ENCODE assay signal across 6 cellular contexts in genomic region chr19:43595605-43595998, GRCh38. TPM values are rescaled to one million over a fixed set of nuclear protein-coding genes. Genes with fewer than 3 reads are reported as not detected.
DNase-seq lines count a peak whose midpoint lies in the region; ATAC-seq, FAIRE-seq and TF ChIP-seq lines count a peak whose summit lies in the region.

No MANE protein-coding gene starts in this region.

- CTCF ChIA-PET in BJ (lab: Yijun Ruan, JAX) = interaction anchor here (1.0 to 4.9 kb wide), 13 partner anchors 11 to 216 kb away, joined by 3 to 43 read pairs (median 7); partner anchors contain the start of genes ETHE1, PLAUR and ZNF575

- FAIRE-seq in pancreas (lab: Jason Lieb, UNC) = no peak

- POLR2A ChIA-PET in BJ (lab: Charles Lee) = interaction anchor here (0.7 kb wide), 1 partner anchor 67 kb away, joined by 3 read pairs; no protein-coding TSS in a partner anchor

- intact Hi-C loops in pancreas (cut with DNase I) = no loop called here

- H3K36me3 ChIP-seq in BJ (ENCODE audit: control insufficient read depth, insufficient read depth, low read length) = peaks cover 19% of the 10 kb centered on the region
- peaks cover 0 to 15% (median 12%) of the 10 kb centered on the region in 3 donors for H3K36me3 ChIP-seq in pancreas

- TF ChIP-seq CTCF in BJ (IDR thresholded peaks at IDR 0.05; ENCODE audit: insufficient read depth, low read depth, low read length) = no peak
- TF ChIP-seq CTCF in choroid plexus epithelial cell (conservative IDR thresholded peaks at IDR 0.05; ENCODE audit: low read depth, low read length) = no peak
- no peak for TF ChIP-seq CTCF in pancreas (IDR thresholded peaks at IDR 0.05)

- peak overlapping the region; percentile 74 to 99 (median 96) for H3K27ac ChIP-seq in pancreas

- H3K27me3 ChIP-seq in BJ (ENCODE audit: control insufficient read depth, insufficient read depth, low read length) = no peaks in the 10 kb centered on the region
- H3K27me3 ChIP-seq in pancreas = no peaks in the 10 kb centered on the region

- H3K4me1 ChIP-seq in pancreas = peaks cover 6 to 21% (median 17%) of the 10 kb centered on the region in 3 donors

- H3K4me3 ChIP-seq in BJ (ENCODE audit: low read depth, low read length) (peak overlapping the region; percentile 64), choroid plexus epithelial cell (ENCODE audit: low read depth, low read length) (peak overlapping the region; percentile 85), pancreas (peak overlapping the region; percentile 46 to 60 (median 53))

- ATAC-seq in HG03280 (IDR thresholded peaks at IDR 0.05; ENCODE audit: unreplicated experiment) (peak; percentile 6), pancreas (peak; percentile 8 to 27 (median 16))

- DNase-seq in BJ (ENCODE audit: low read depth) = no peak
- DNase-seq in choroid plexus epithelial cell (ENCODE audit: low read depth) = no peak
- peak in 1 of 6 donors; percentile 46 for DNase-seq in pancreas
- DNase-seq in NCI-H2196 treated with DMSO at 0.1 percent for 48 hours (lab: John Stamatoyannopoulos, UW; ENCODE audit: unreplicated experiment) = no peak
- no peak for DNase-seq in DMS53 treated with DMSO at 0.1 percent for 48 hours (lab: John Stamatoyannopoulos, UW; ENCODE audit: unreplicated experiment)

- no peaks in the 10 kb centered on the region for H3K9me3 ChIP-seq in pancreas

- WGBS in pancreas, 2 donors = 0 to 1% methylated on average over 18 of the region's 18 CpGs

RNA-seq across cellular contexts. Expression of gene IRGQ, which starts 0.3 kb away (rescaled TPM):
- polyA plus RNA-seq in BJ (2011; rRNA removed) (5.4 and 7.0 TPM in 2 replicates), pancreas (1 to 10 TPM; 4.3 to 6.1 TPM)
- 9.6 and 11.9 TPM in 2 replicates for polyA minus RNA-seq in BJ (2011; rRNA and poly(A)+ RNA removed)
- total RNA-seq in pancreas = 10 to 100 TPM in 3 of 6 donors, 1 to 10 TPM in 3; 8.2 to 14.7 (median 11.0) TPM

RNA-seq across cellular contexts. Expression of gene ZNF576, which starts 0.8 kb away (rescaled TPM):
- polyA plus RNA-seq in BJ (2011; rRNA removed) (9.0 and 14.8 TPM in 2 replicates), pancreas (1 to 10 TPM; 7.5 to 8.4 TPM)
- polyA minus RNA-seq in BJ (2011; rRNA and poly(A)+ RNA removed) = 5.6 and 6.8 TPM in 2 replicates
- 1 to 10 TPM; 5.2 to 8.6 (median 6.2) TPM for total RNA-seq in pancreas

RNA-seq across cellular contexts. Expression of gene SRRM5, which starts 16.3 kb away (rescaled TPM):
- polyA plus RNA-seq in BJ (2011; rRNA removed) (0.04 and 0.06 TPM in 2 replicates), pancreas (1 to 10 TPM in 1 of 2 donors, under 1 TPM in 1; 0.87 to 1.3 TPM)
- polyA minus RNA-seq in BJ (2011; rRNA and poly(A)+ RNA removed) = 0.09 TPM in 1 of 2 replicates, not detected in the other
- total RNA-seq in pancreas = under 1 TPM in 4 of 6 donors, not detected in 2; 0.06 to 0.28 (median 0.22) TPM

RNA-seq across cellular contexts. Expression of gene PINLYP, which starts 20.0 kb away (rescaled TPM):
- polyA plus RNA-seq in BJ (2011; rRNA removed) = 2.0 and 2.2 TPM in 2 replicates
- polyA minus RNA-seq in BJ (2011; rRNA and poly(A)+ RNA removed) = 0.46 and 1.2 TPM in 2 replicates
- total RNA-seq in pancreas = 1 to 10 TPM in 2 of 6 donors, under 1 TPM in 4; 0.51 to 1.5 (median 0.60) TPM
- 1 to 10 TPM; 5.2 to 7.2 TPM for polyA plus RNA-seq in pancreas

RNA-seq across cellular contexts. Expression of gene XRCC1, which starts 20.3 kb away (rescaled TPM):
- polyA plus RNA-seq in BJ (2011; rRNA removed) (22.8 and 30.8 TPM in 2 replicates), pancreas (10 to 100 TPM; 15.0 to 19.3 TPM)
- 11.4 and 22.8 TPM in 2 replicates for polyA minus RNA-seq in BJ (2011; rRNA and poly(A)+ RNA removed)
- 10 to 100 TPM in 5 of 6 donors, 1 to 10 TPM in 1; 9.3 to 13.5 (median 12.0) TPM for total RNA-seq in pancreas
